Comparison of ENCODE assay signal across 8 cellular contexts in the genomic region with DNA sequence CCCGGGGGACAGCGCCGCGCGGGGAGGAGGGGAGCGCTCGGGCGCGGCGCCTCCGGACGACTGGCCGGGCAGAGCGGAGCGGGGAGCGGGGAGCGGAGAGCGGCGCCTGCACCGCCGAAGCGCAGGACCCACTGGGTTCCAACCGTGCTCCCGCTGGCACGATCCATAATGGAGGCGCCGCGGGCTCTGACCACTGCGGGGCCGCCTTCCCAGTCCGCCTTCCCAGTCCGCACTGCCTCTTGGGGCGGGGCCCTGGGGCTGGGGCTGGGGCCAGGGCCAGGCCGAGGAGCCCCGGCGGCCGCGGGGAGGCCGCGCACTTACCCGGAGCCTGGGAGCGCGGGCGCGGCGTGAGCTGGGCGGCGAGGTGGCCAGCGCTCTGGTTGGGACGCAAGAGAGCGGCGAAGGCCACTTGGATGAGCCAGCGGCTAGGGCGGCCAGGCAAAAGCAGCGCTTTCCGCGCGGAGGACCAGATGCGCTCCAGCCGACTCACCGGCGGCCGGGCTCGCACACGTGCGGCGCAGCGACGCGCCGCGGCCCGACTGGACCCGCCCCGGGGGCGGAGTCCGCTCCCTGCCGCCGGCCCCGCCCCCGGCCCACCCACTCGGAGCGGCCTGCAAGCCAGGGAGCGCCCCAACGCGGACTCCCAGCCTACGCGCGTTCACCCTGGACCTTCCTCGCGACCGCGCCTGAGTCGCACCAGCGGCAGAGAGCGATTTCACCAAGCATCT. TPM values are rescaled to one million over a fixed set of nuclear protein-coding genes. Genes with fewer than 3 reads are reported as not detected.
DNase-seq lines count a peak whose midpoint lies in the region; ATAC-seq, FAIRE-seq and TF ChIP-seq lines count a peak whose summit lies in the region.

A gene with protein sequence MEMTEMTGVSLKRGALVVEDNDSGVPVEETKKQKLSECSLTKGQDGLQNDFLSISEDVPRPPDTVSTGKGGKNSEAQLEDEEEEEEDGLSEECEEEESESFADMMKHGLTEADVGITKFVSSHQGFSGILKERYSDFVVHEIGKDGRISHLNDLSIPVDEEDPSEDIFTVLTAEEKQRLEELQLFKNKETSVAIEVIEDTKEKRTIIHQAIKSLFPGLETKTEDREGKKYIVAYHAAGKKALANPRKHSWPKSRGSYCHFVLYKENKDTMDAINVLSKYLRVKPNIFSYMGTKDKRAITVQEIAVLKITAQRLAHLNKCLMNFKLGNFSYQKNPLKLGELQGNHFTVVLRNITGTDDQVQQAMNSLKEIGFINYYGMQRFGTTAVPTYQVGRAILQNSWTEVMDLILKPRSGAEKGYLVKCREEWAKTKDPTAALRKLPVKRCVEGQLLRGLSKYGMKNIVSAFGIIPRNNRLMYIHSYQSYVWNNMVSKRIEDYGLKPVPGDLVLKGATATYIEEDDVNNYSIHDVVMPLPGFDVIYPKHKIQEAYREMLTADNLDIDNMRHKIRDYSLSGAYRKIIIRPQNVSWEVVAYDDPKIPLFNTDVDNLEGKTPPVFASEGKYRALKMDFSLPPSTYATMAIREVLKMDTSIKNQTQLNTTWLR (minus strand): TSS at position 541 of the 728 bp plus-strand sequence. CDS start 13,759 bp downstream, outside the sequence.

- no peaks in the 10 kb centered on the region for H3K9me3 ChIP-seq in liver (ENCODE audit: control insufficient read depth in 4 of 4, low read length in 3 of 4)

- peak within 1 kb of the TSS; percentile 85 for H3K4me3 Mint-ChIP-seq in activated CD4-positive, alpha-beta T cell treated with anti-CD3 and anti-CD28 coated beads, Interleukin-2, amount 10 ng/mL, durations not matched to agents 7 days and 5 days
- H3K4me3 Mint-ChIP-seq in dendritic cell treated with granulocyte-macrophage colony-stimulating factor and Interleukin-4, amounts not matched to agents 40 ng/mL and 50 ng/mL, for 4 days: peak within 1 kb of the TSS; percentile 91

- H3K4me1 Mint-ChIP-seq in activated CD4-positive, alpha-beta T cell treated with anti-CD3 and anti-CD28 coated beads, Interleukin-2, amount 10 ng/mL, durations not matched to agents 7 days and 5 days: peaks cover 23% of the 10 kb centered on the region
- H3K4me1 Mint-ChIP-seq in dendritic cell treated with granulocyte-macrophage colony-stimulating factor and Interleukin-4, amounts not matched to agents 40 ng/mL and 50 ng/mL, for 4 days (ENCODE audit: low read depth): peaks cover 23% of the 10 kb centered on the region

- H3K27ac ChIP-seq in liver (ENCODE audit: low read depth in 1 of 2, low read length in 2 of 2): peak within 1 kb of the TSS; percentile 77 to 92

- POLR2A ChIA-PET in BJ (lab: Charles Lee): no interaction called here
- POLR2A ChIA-PET in activated CD4-positive, alpha-beta T cell treated with anti-CD3 and anti-CD28 coated beads, Interleukin-2, amount 10 ng/mL, durations not matched to agents 7 days and 5 days (lab: Charles Lee): no interaction called here

- DNase-seq in BJ (ENCODE audit: low read depth) (peak; percentile 53), GM19239 (ENCODE audit: insufficient read length, low spot score) (peak; percentile 89), NCI-H524 (lab: John Stamatoyannopoulos, UW) (peak; percentile 71 to 88)
- DNase-seq in activated CD4-positive, alpha-beta T cell treated with anti-CD3 and anti-CD28 coated beads, Interleukin-2, amount 10 ng/mL, durations not matched to agents 7 days and 5 days: peak; percentile 81
- DNase-seq in stimulated activated CD4-positive, alpha-beta T cell treated with anti-CD3 and anti-CD28 coated beads, Interleukin-4, amount 100 ng/mL, for 1 hour: peak; percentile 82

- no peaks in the 10 kb centered on the region for H3K27me3 Mint-ChIP-seq in activated CD4-positive, alpha-beta T cell treated with anti-CD3 and anti-CD28 coated beads, Interleukin-2, amount 10 ng/mL, durations not matched to agents 7 days and 5 days
- peaks cover 2% of the 10 kb centered on the region for H3K27me3 Mint-ChIP-seq in dendritic cell treated with granulocyte-macrophage colony-stimulating factor and Interleukin-4, amounts not matched to agents 40 ng/mL and 50 ng/mL, for 4 days

- CTCF ChIA-PET in BJ (lab: Yijun Ruan, JAX): interaction anchor here (1.5 kb wide), 1 partner anchor 10 kb away, joined by 4 read pairs; the partner anchor contains the start of gene RINT1
- CTCF ChIA-PET in activated CD4-positive, alpha-beta T cell treated with anti-CD3 and anti-CD28 coated beads, Interleukin-2, amount 10 ng/mL, durations not matched to agents 7 days and 5 days (lab: Charles Lee): interaction anchor here (1.3 to 1.6 kb wide), 2 partner anchors 10 kb away, joined by 4 to 5 read pairs; partner anchors contain the start of gene RINT1

- H3K36me3 ChIP-seq in BJ (ENCODE audit: control insufficient read depth, insufficient read depth, low read length): no peaks in the 10 kb centered on the region
- H3K36me3 ChIP-seq in liver (ENCODE audit: control insufficient read depth in 4 of 4, insufficient read depth in 3 of 4, low read depth in 1 of 4, low read length in 3 of 4): peaks cover 0 to 2% (median 0%) of the 10 kb centered on the region in 4 donors

- FAIRE-seq in GM19239 (lab: Jason Lieb, UNC): peak; percentile 76

- H3K36me3 Mint-ChIP-seq in activated CD4-positive, alpha-beta T cell treated with anti-CD3 and anti-CD28 coated beads, Interleukin-2, amount 10 ng/mL, durations not matched to agents 7 days and 5 days (ENCODE audit: low read depth): peaks cover 2% of the 10 kb centered on the region
- H3K36me3 Mint-ChIP-seq in dendritic cell treated with granulocyte-macrophage colony-stimulating factor and Interleukin-4, amounts not matched to agents 40 ng/mL and 50 ng/mL, for 4 days (ENCODE audit: low read depth): peaks cover 18% of the 10 kb centered on the region

- H3K9me3 Mint-ChIP-seq in activated CD4-positive, alpha-beta T cell treated with anti-CD3 and anti-CD28 coated beads, Interleukin-2, amount 10 ng/mL, durations not matched to agents 7 days and 5 days: no peaks in the 10 kb centered on the region
- H3K9me3 Mint-ChIP-seq in dendritic cell treated with granulocyte-macrophage colony-stimulating factor and Interleukin-4, amounts not matched to agents 40 ng/mL and 50 ng/mL, for 4 days: no peaks in the 10 kb centered on the region

- peak; percentile 77 for ATAC-seq in HG03442 (IDR thresholded peaks at IDR 0.05; ENCODE audit: unreplicated experiment)

- intact Hi-C loops in dendritic cell treated with granulocyte-macrophage colony-stimulating factor and Interleukin-4, amounts not matched to agents 40 ng/mL and 50 ng/mL, for 4 days (cut with micrococcal nuclease): loop anchor here (1.0 to 5.0 kb wide), 2 partner anchors 10 to 125 kb away; partner anchors contain the start of gene RINT1

- H3K27ac Mint-ChIP-seq in activated CD4-positive, alpha-beta T cell treated with anti-CD3 and anti-CD28 coated beads, Interleukin-2, amount 10 ng/mL, durations not matched to agents 7 days and 5 days: peak within 1 kb of the TSS; percentile 90
- H3K27ac Mint-ChIP-seq in dendritic cell treated with granulocyte-macrophage colony-stimulating factor and Interleukin-4, amounts not matched to agents 40 ng/mL and 50 ng/mL, for 4 days: peak within 1 kb of the TSS; percentile 96

- H3K4me1 ChIP-seq in liver (ENCODE audit: control insufficient read depth in 4 of 4, insufficient read depth in 4 of 4, low read length in 3 of 4): peaks cover 5 to 10% (median 8%) of the 10 kb centered on the region in 4 donors

- TF ChIP-seq RAD21 in liver (IDR thresholded peaks at IDR 0.05): no peak

- under 1% methylated on average over 96 of the region's 96 CpGs for WGBS in liver

- H3K9ac ChIP-seq in liver (ENCODE audit: low read depth in 1 of 2, low read length in 2 of 2): peak within 1 kb of the TSS; percentile 22 to 63

- H3K27me3 ChIP-seq in BJ (ENCODE audit: control insufficient read depth, insufficient read depth, low read length): no peaks in the 10 kb centered on the region
- no peaks in the 10 kb centered on the region for H3K27me3 ChIP-seq in liver (ENCODE audit: control insufficient read depth in 4 of 4, insufficient read depth in 4 of 4, low read length in 3 of 4)

- TF ChIP-seq CTCF in BJ (IDR thresholded peaks at IDR 0.05; ENCODE audit: insufficient read depth, low read depth, low read length): no peak
- no peak for TF ChIP-seq CTCF in liver (IDR thresholded peaks at IDR 0.05; ENCODE audit: low read depth, low read length, missing input control)

- H3K4me3 ChIP-seq in BJ (ENCODE audit: low read depth, low read length) (peak within 1 kb of the TSS; percentile 53), liver (ENCODE audit: low read depth in 1 of 3, low read length in 3 of 3) (peak within 1 kb of the TSS; percentile 49 to 92 (median 86))

TF ChIP-seq in liver, 16 proteins besides CTCF, POLR2A, EP300 and RAD21 (continues in another document):
- TF ChIP-seq TAF1 (conservative IDR thresholded peaks at IDR 0.05): peak; percentile 21
- peak; percentile 56 for TF ChIP-seq SP1 (IDR thresholded peaks at IDR 0.05)
- no peak for TF ChIP-seq FOXA1 (IDR thresholded peaks at IDR 0.05)
- TF ChIP-seq FOXA2 (IDR thresholded peaks at IDR 0.05): no peak
- no peak for TF ChIP-seq RXRA (IDR thresholded peaks at IDR 0.05)
- TF ChIP-seq HNF4G (IDR thresholded peaks at IDR 0.05): peak; percentile 29
- TF ChIP-seq, protein P1, sequence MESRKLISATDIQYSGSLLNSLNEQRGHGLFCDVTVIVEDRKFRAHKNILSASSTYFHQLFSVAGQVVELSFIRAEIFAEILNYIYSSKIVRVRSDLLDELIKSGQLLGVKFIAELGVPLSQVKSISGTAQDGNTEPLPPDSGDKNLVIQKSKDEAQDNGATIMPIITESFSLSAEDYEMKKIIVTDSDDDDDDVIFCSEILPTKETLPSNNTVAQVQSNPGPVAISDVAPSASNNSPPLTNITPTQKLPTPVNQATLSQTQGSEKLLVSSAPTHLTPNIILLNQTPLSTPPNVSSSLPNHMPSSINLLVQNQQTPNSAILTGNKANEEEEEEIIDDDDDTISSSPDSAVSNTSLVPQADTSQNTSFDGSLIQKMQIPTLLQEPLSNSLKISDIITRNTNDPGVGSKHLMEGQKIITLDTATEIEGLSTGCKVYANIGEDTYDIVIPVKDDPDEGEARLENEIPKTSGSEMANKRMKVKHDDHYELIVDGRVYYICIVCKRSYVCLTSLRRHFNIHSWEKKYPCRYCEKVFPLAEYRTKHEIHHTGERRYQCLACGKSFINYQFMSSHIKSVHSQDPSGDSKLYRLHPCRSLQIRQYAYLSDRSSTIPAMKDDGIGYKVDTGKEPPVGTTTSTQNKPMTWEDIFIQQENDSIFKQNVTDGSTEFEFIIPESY (IDR thresholded peaks at IDR 0.05): no peak
- peak in 1 of 2 donors; percentile 47 for TF ChIP-seq HNF4A (conservative IDR thresholded peaks at IDR 0.05)
- TF ChIP-seq YY1 (IDR thresholded peaks at IDR 0.05): peak; percentile 52
- no peak for TF ChIP-seq GABPA (IDR thresholded peaks at IDR 0.05 in 1 of 2, conservative IDR thresholded peaks at IDR 0.05 in 1 of 2)

RNA-seq across cellular contexts. Expression of the gene that starts here (rescaled TPM):
- polyA plus RNA-seq in BJ (2011; rRNA removed) (5.2 and 9.5 TPM in 2 replicates), liver (1 to 10 TPM; 3.4 to 4.5 TPM)
- polyA minus RNA-seq in BJ (2011; rRNA and poly(A)+ RNA removed): 2.5 TPM in 2 replicates
- total RNA-seq in activated CD4-positive, alpha-beta T cell treated with anti-CD3 and anti-CD28 coated beads, Interleukin-2, amount 10 ng/mL, durations not matched to agents 7 days and 5 days: 10 to 100 TPM in 1 of 2 experiments, 1 to 10 TPM in 1; 9.9 to 11.4 TPM
- 10 to 100 TPM in 1 of 2 donors, 1 to 10 TPM in 1; 5.5 to 17.2 TPM for total RNA-seq in liver

Comparison
In these comparisons a context has a peak if more than half of its experiments do, and no peak if none do; other contexts are left out.
1. Peak in every context shown above with its lines: DNase-seq, ATAC-seq, H3K4me3 ChIP-seq and H3K27ac ChIP-seq.